In the genomic region with DNA sequence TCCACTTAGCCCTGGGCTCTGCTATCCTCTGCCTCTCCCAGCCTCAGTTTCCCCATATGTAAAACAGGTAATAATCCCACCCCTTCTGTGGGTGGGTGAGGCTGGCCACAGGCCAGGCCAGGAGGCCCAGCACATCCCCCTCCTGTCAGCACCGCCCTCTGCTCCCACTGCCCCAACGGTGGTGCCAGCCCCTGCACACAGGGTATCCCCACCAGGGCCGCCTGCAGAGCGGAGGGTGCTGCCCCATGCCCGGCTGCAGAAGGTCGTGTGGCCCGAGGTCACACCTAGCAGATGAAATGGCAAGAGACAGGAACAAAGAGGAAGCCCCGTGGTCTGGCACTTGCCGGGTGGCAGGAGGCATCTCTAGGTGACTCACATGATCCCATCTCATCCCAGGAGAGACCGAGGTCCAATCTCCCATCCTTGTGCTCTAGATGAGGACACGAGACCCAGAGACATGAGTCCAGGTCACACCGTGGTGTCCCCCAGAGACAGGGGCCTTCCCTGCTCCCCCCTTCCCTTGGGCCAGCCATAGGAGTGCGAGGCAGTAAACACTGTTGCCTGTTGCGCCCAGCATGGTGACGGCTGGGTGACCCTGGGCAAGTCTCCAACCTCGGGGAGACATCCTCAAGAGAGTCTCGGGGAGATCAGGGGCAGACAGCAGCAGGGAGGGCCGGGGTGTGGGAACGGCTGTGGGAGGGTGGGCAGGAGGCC, we compare ENCODE assay signal across 1 cellular context.
TF ChIP-seq lines count a peak whose summit lies in the region.

No MANE protein-coding gene starts in this region.

TF ChIP-seq in A549, 52 proteins besides CTCF, POLR2A, EP300 and RAD21:
- TF ChIP-seq HDAC2 (IDR thresholded peaks at IDR 0.05) (no peak), KDM1A (IDR thresholded peaks at IDR 0.05; ENCODE audit: low read depth) (no peak), EHMT2 (IDR thresholded peaks at IDR 0.05; ENCODE audit: low read depth) (no peak), ESRRA (IDR thresholded peaks at IDR 0.05; ENCODE audit: borderline replicate concordance, low read length) (no peak), MAZ (IDR thresholded peaks at IDR 0.05; ENCODE audit: borderline replicate concordance, low read depth, low read length) (no peak), HOXA7 (CRISPR knock-in tag; IDR thresholded peaks at IDR 0.05) (no peak), EHF (CRISPR knock-in tag; IDR thresholded peaks at IDR 0.05) (no peak), CBX8 (IDR thresholded peaks at IDR 0.05) (no peak), FOSB (CRISPR knock-in tag; IDR thresholded peaks at IDR 0.05) (no peak), SREBF2 (IDR thresholded peaks at IDR 0.05) (no peak)
- TF ChIP-seq, protein P1, sequence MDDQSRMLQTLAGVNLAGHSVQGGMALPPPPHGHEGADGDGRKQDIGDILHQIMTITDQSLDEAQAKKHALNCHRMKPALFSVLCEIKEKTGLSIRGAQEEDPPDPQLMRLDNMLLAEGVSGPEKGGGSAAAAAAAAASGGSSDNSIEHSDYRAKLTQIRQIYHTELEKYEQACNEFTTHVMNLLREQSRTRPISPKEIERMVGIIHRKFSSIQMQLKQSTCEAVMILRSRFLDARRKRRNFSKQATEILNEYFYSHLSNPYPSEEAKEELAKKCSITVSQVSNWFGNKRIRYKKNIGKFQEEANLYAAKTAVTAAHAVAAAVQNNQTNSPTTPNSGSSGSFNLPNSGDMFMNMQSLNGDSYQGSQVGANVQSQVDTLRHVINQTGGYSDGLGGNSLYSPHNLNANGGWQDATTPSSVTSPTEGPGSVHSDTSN (IDR thresholded peaks at IDR 0.05), result no peak
- TF ChIP-seq, protein P2, sequence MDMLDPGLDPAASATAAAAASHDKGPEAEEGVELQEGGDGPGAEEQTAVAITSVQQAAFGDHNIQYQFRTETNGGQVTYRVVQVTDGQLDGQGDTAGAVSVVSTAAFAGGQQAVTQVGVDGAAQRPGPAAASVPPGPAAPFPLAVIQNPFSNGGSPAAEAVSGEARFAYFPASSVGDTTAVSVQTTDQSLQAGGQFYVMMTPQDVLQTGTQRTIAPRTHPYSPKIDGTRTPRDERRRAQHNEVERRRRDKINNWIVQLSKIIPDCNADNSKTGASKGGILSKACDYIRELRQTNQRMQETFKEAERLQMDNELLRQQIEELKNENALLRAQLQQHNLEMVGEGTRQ (IDR thresholded peaks at IDR 0.05), result no peak
- TF ChIP-seq, protein P3, sequence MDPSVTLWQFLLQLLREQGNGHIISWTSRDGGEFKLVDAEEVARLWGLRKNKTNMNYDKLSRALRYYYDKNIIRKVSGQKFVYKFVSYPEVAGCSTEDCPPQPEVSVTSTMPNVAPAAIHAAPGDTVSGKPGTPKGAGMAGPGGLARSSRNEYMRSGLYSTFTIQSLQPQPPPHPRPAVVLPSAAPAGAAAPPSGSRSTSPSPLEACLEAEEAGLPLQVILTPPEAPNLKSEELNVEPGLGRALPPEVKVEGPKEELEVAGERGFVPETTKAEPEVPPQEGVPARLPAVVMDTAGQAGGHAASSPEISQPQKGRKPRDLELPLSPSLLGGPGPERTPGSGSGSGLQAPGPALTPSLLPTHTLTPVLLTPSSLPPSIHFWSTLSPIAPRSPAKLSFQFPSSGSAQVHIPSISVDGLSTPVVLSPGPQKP (IDR thresholded peaks at IDR 0.05; ENCODE audit: low read depth, low read length), result no peak
